1 cellular context compared by ENCODE assay signal in the genomic region with DNA sequence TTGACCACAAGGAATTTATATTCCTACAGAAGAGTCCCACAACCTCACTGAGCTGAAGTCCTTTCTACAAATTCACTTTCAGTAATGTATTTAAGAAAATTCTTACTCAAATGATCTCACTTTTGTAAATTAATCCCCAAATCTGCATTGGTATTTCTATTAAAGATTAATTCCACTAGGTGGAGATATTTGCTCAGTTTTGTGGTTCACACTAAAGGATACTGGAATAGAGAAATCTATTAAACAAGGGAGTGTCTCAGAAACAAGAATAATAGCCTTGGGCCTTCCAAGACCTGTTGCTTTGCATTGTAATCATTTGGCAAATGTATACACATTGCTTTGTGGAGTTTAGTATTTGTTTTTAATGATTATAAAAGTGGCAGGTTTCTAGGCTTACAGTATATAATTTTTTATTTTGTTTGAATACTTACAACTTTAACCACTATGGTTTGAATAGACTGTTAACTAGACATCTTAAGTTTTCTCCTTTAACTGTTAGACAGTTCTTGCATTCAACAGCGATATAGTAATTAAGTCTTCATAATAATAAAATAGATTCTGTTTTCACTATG.
A peak's percentile ranks its signal among the peaks of the same experiment; 100 is the strongest.
TF ChIP-seq lines count a peak whose summit lies in the region.

No MANE protein-coding gene starts in this region.

TF ChIP-seq in HepG2, 621 proteins besides CTCF, POLR2A, EP300 and RAD21:
- TF ChIP-seq, protein P1, sequence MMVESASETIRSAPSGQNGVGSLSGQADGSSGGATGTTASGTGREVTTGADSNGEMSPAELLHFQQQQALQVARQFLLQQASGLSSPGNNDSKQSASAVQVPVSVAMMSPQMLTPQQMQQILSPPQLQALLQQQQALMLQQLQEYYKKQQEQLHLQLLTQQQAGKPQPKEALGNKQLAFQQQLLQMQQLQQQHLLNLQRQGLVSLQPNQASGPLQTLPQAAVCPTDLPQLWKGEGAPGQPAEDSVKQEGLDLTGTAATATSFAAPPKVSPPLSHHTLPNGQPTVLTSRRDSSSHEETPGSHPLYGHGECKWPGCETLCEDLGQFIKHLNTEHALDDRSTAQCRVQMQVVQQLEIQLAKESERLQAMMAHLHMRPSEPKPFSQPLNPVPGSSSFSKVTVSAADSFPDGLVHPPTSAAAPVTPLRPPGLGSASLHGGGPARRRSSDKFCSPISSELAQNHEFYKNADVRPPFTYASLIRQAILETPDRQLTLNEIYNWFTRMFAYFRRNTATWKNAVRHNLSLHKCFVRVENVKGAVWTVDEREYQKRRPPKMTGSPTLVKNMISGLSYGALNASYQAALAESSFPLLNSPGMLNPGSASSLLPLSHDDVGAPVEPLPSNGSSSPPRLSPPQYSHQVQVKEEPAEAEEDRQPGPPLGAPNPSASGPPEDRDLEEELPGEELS (CRISPR knock-in tag; IDR thresholded peaks at IDR 0.05): no peak
- no peak for TF ChIP-seq SMARCE1 (IDR thresholded peaks at IDR 0.05; ENCODE audit: borderline replicate concordance)
- TF ChIP-seq STAG1 (CRISPR knock-in tag; IDR thresholded peaks at IDR 0.05): peak; percentile 55
- no peak for TF ChIP-seq HES4 (CRISPR knock-in tag; IDR thresholded peaks at IDR 0.05; ENCODE audit: borderline replicate concordance)
- no peak for TF ChIP-seq TSC22D2 (CRISPR knock-in tag; IDR thresholded peaks at IDR 0.05; ENCODE audit: borderline replicate concordance)
- TF ChIP-seq ZNF816 (CRISPR knock-in tag; IDR thresholded peaks at IDR 0.05; ENCODE audit: borderline replicate concordance): no peak
- TF ChIP-seq HMG20B (CRISPR knock-in tag; conservative IDR thresholded peaks at IDR 0.05): no peak
TF ChIP-seq in HepG2: peak in this region for 1.
